Comparison of ENCODE assay signal across 8 cellular contexts in the genomic region with DNA sequence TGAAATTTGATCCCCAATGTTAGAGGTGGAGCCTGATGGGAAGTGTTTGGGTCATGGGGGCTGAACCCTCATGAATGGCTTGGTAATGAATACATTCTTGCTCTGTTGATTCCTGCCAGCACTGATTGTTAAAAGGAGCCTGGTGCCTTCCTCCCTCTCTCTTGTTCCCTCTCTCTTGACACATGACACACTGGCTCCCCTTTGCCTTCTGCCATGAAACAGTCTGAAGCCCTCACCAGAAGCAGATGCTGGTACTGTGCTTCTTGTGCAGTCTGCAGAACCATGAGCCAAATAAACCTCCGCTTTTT. TPM values are rescaled to one million over a fixed set of nuclear protein-coding genes. Genes with fewer than 3 reads are reported as not detected.
DNase-seq lines count a peak whose midpoint lies in the region; ATAC-seq lines count a peak whose summit lies in the region.

No MANE protein-coding gene starts in this region.

- DNase-seq in NCI-H748 (lab: John Stamatoyannopoulos, UW; ENCODE audit: unreplicated experiment): peak; percentile 70
- peak; percentile 43 for DNase-seq in iPS DF 6.9 (ENCODE audit: low read depth, low spot score)
- DNase-seq in cerebellum (ENCODE audit: low spot score): no peak
- DNase-seq in activated CD4-positive, CD25-positive, alpha-beta regulatory T cell treated with anti-CD3 and anti-CD28 coated beads, Interleukin-2, amount 50 U/mL, for 72 hours: no peak
- no peak for DNase-seq in T-helper 9 cell

- H3K27me3 ChIP-seq in iPS DF 6.9 (ENCODE audit: control insufficient read depth, insufficient read depth, low read length): no peaks in the 10 kb centered on the region

- H3K4me1 ChIP-seq in iPS DF 6.9 (ENCODE audit: control insufficient read depth, insufficient read depth, low read length): peaks cover 11% of the 10 kb centered on the region; the same call in 1 of the 2 replicates

- no peak overlapping the region for H3K27ac ChIP-seq in iPS DF 6.9 (ENCODE audit: low read length)

- no peak overlapping the region for H3K4me3 ChIP-seq in iPS DF 6.9 (ENCODE audit: low read length)

- H3K36me3 ChIP-seq in iPS DF 6.9 (ENCODE audit: control insufficient read depth, insufficient read depth, low read length): no peaks in the 10 kb centered on the region

- no peaks in the 10 kb centered on the region for H3K9me3 ChIP-seq in iPS DF 6.9 (ENCODE audit: control insufficient read depth, insufficient read depth, low read length)

- WGBS in iPS DF 6.9 (ENCODE audit: insufficient coverage, insufficient read length): no CpG with 5 or more reads among the region's 1 CpG

- peak; percentile 18 for ATAC-seq in GM18868 (IDR thresholded peaks at IDR 0.05; ENCODE audit: unreplicated experiment)
- ATAC-seq in HG02678 (IDR thresholded peaks at IDR 0.05; ENCODE audit: unreplicated experiment): peak; percentile 23
- ATAC-seq in GM21737 (IDR thresholded peaks at IDR 0.05; ENCODE audit: unreplicated experiment): no peak

RNA-seq across cellular contexts. Expression of gene EPC2, which starts 30.6 kb away (rescaled TPM):
- total RNA-seq in cerebellum: 77.9 TPM

Comparison
In these comparisons a context has a peak if more than half of its experiments do, and no peak if none do; other contexts are left out.
1. DNase-seq: peak in NCI-H748 (single experiment) and iPS DF 6.9 (single experiment); none in cerebellum (single experiment), activated CD4-positive, CD25-positive, alpha-beta regulatory T cell treated with anti-CD3 and anti-CD28 coated beads, Interleukin-2, amount 50 U/mL, for 72 hours (single experiment) and T-helper 9 cell (single experiment).